Comparison of ENCODE assay signal across 39 cellular contexts in the genomic region with DNA sequence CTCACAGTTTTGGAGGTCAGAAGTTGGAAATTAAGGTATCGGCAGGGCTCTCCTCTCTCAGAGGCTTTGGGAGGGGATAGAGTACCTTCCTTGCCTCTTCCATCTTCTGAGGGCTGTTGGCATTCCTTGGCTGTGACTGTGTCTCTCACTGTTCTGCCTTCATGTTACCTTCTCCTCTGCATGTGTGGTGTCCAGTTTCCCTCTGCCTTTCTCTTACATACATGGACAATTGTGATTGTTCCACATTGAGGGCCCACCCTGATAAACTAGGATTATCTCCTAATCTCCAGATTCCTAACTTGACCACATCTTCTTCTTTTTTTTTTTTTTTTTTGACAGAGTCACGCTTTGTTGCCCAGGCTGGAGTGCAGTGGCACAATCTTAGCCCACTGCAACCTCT.
"Had no signal": no experiment of that assay in that cellular context is flagged by ENCODE, and none has a peak within 500 bp of the region (broad histone marks: within the 10 kb centered on the region; RNA-seq: fewer than 3 reads in every experiment).

No MANE protein-coding gene starts in this region.

- H3K27me3 Mint-ChIP-seq: activated naive CD4-positive, alpha-beta T cell treated with anti-CD3 and anti-CD28 coated beads, Interleukin-2, amount 10 ng/mL, durations not matched to agents 7 days and 5 days had no signal

- H3K4me1 Mint-ChIP-seq: activated naive CD4-positive, alpha-beta T cell treated with anti-CD3 and anti-CD28 coated beads, Interleukin-2, amount 10 ng/mL, durations not matched to agents 7 days and 5 days; activated naive CD4-positive, alpha-beta T cell treated with anti-CD3 and anti-CD28 coated beads, Interleukin-2, amount 50 U/mL, for 24 hours; activated naive CD8-positive, alpha-beta T cell treated with anti-CD3 and anti-CD28 coated beads for 36 hours; activated naive CD8-positive, alpha-beta T cell treated with anti-CD3 and anti-CD28 coated beads, Interleukin-2, amount 10 ng/mL, durations not matched to agents 7 days and 5 days; activated T-helper 17 cell treated with anti-CD3 and anti-CD28 coated beads, Interleukin-2, amount 50 U/mL, for 72 hours; brain; central memory CD8-positive, alpha-beta T cell had no signal

- ATAC-seq: activated naive CD4-positive, alpha-beta T cell treated with anti-CD3 and anti-CD28 coated beads, Interleukin-2, amount 50 U/mL, for 72 hours; activated naive CD8-positive, alpha-beta T cell treated with anti-CD3 and anti-CD28 coated beads, Interleukin-2, amount 50 U/mL, for 24 hours; activated T-cell treated with anti-CD3 and anti-CD28 coated beads, Interleukin-2, amount 50 U/mL, for 4 hours; activated T-helper 17 cell treated with anti-CD3 and anti-CD28 coated beads, Interleukin-2, amount 50 U/mL, for 72 hours; body of pancreas had no signal

- H3K4me3 ChIP-seq: adrenal gland, ascending aorta, body of pancreas, breast epithelium, cardiac muscle cell, colonic mucosa had no signal

- H3K9me3 Mint-ChIP-seq: activated naive CD4-positive, alpha-beta T cell treated with anti-CD3 and anti-CD28 coated beads for 36 hours; activated naive CD4-positive, alpha-beta T cell treated with anti-CD3 and anti-CD28 coated beads, Interleukin-2, amount 10 ng/mL, durations not matched to agents 7 days and 5 days; activated naive CD4-positive, alpha-beta T cell treated with anti-CD3 and anti-CD28 coated beads, Interleukin-2, amount 50 U/mL, for 24 hours; activated naive CD8-positive, alpha-beta T cell treated with anti-CD3 and anti-CD28 coated beads for 36 hours; activated naive CD8-positive, alpha-beta T cell treated with anti-CD3 and anti-CD28 coated beads, Interleukin-2, amount 50 U/mL, for 24 hours; activated T-helper 1 cell treated with anti-CD3 and anti-CD28 coated beads, Interleukin-12 subunit alpha, Interleukin-12 subunit beta, Interleukin-2, Interleukin-4 antibody, amounts not matched to agents 30 ng/mL and 10 ng/mL and 1 ng/mL, durations not matched to agents 14 hours and 24 hours and 36 hours; activated T-helper 17 cell treated with anti-CD3 and anti-CD28 coated beads, Interleukin-2, amount 50 U/mL, for 72 hours; activated T-helper 2 cell treated with anti-CD3 and anti-CD28 coated beads, Interferon-gamma antibody, Interleukin-2, Interleukin-4, amounts not matched to agents 10 μg/mL and 5 μg/mL and 100 μg/mL, durations not matched to agents 14 hours and 24 hours and 36 hours; central memory CD8-positive, alpha-beta T cell had no signal

- H3K4me1 ChIP-seq: adrenal gland, ascending aorta, body of pancreas, breast epithelium, colonic mucosa had no signal

- H3K4me3 Mint-ChIP-seq: activated naive CD4-positive, alpha-beta T cell treated with anti-CD3 and anti-CD28 coated beads for 36 hours; activated naive CD4-positive, alpha-beta T cell treated with anti-CD3 and anti-CD28 coated beads, Interleukin-2, amount 10 ng/mL, durations not matched to agents 7 days and 5 days; activated naive CD4-positive, alpha-beta T cell treated with anti-CD3 and anti-CD28 coated beads, Interleukin-2, amount 50 U/mL, for 24 hours; activated naive CD8-positive, alpha-beta T cell; activated naive CD8-positive, alpha-beta T cell treated with anti-CD3 and anti-CD28 coated beads for 36 hours; activated naive CD8-positive, alpha-beta T cell treated with anti-CD3 and anti-CD28 coated beads, Interleukin-2, amount 10 ng/mL, durations not matched to agents 7 days and 5 days; activated naive CD8-positive, alpha-beta T cell treated with anti-CD3 and anti-CD28 coated beads, Interleukin-2, amount 50 U/mL, for 24 hours; activated T-cell treated with anti-CD3 and anti-CD28 coated beads, Interleukin-2, amount 50 U/mL, for 4 hours; activated T-helper 1 cell treated with anti-CD3 and anti-CD28 coated beads, Interleukin-12 subunit alpha, Interleukin-12 subunit beta, Interleukin-2, Interleukin-4 antibody, amounts not matched to agents 30 ng/mL and 10 ng/mL and 1 ng/mL, durations not matched to agents 14 hours and 24 hours and 36 hours; activated T-helper 17 cell treated with anti-CD3 and anti-CD28 coated beads, Interleukin-2, amount 50 U/mL, for 72 hours; brain; central memory CD8-positive, alpha-beta T cell had no signal

- H3K27ac Mint-ChIP-seq: activated naive CD4-positive, alpha-beta T cell treated with anti-CD3 and anti-CD28 coated beads for 36 hours; activated naive CD4-positive, alpha-beta T cell treated with anti-CD3 and anti-CD28 coated beads, Interleukin-2, amount 10 ng/mL, durations not matched to agents 7 days and 5 days; activated naive CD4-positive, alpha-beta T cell treated with anti-CD3 and anti-CD28 coated beads, Interleukin-2, amount 50 U/mL, for 24 hours; activated naive CD4-positive, alpha-beta T cell treated with anti-CD3 and anti-CD28 coated beads, Interleukin-2, amount 50 U/mL, for 72 hours; activated naive CD8-positive, alpha-beta T cell; activated naive CD8-positive, alpha-beta T cell treated with anti-CD3 and anti-CD28 coated beads for 36 hours; activated naive CD8-positive, alpha-beta T cell treated with anti-CD3 and anti-CD28 coated beads, Interleukin-2, amount 10 ng/mL, durations not matched to agents 7 days and 5 days; activated naive CD8-positive, alpha-beta T cell treated with anti-CD3 and anti-CD28 coated beads, Interleukin-2, amount 50 U/mL, for 24 hours; activated T-helper 1 cell treated with anti-CD3 and anti-CD28 coated beads, Interleukin-12 subunit alpha, Interleukin-12 subunit beta, Interleukin-2, Interleukin-4 antibody, amounts not matched to agents 30 ng/mL and 10 ng/mL and 1 ng/mL, durations not matched to agents 14 hours and 24 hours and 36 hours; activated T-helper 17 cell treated with anti-CD3 and anti-CD28 coated beads, Interleukin-2, amount 50 U/mL, for 72 hours; activated T-helper 2 cell treated with anti-CD3 and anti-CD28 coated beads, Interferon-gamma antibody, Interleukin-2, Interleukin-4, amounts not matched to agents 10 μg/mL and 5 μg/mL and 100 μg/mL, durations not matched to agents 14 hours and 24 hours and 36 hours; brain had no signal

- H3K9me3 ChIP-seq: adrenal gland, ascending aorta, body of pancreas, breast epithelium, colonic mucosa had no signal

- H3K27me3 ChIP-seq: adrenal gland, ascending aorta, body of pancreas, brain microvascular endothelial cell, breast epithelium, cardiac muscle cell, colonic mucosa had no signal

- H3K36me3 Mint-ChIP-seq: activated naive CD4-positive, alpha-beta T cell treated with anti-CD3 and anti-CD28 coated beads, Interleukin-2, amount 10 ng/mL, durations not matched to agents 7 days and 5 days; activated naive CD4-positive, alpha-beta T cell treated with anti-CD3 and anti-CD28 coated beads, Interleukin-2, amount 50 U/mL, for 24 hours; activated naive CD8-positive, alpha-beta T cell; activated naive CD8-positive, alpha-beta T cell treated with anti-CD3 and anti-CD28 coated beads for 36 hours; activated naive CD8-positive, alpha-beta T cell treated with anti-CD3 and anti-CD28 coated beads, Interleukin-2, amount 10 ng/mL, durations not matched to agents 7 days and 5 days; brain had no signal

- H3K36me3 ChIP-seq: adrenal gland, ascending aorta, brain microvascular endothelial cell, breast epithelium, cardiac muscle cell, colonic mucosa had no signal

- FAIRE-seq: astrocyte, bronchial epithelial cell, colon had no signal

- DNase-seq: activated effector memory CD4-positive, alpha-beta T cell treated with anti-CD3 and anti-CD28 coated beads, Interleukin-2, amount 50 U/mL, for 16 hours; activated effector memory CD4-positive, alpha-beta T cell treated with Interleukin-2 at 50 U/mL for 16 hours; activated gamma-delta T cell; activated gamma-delta T cell treated with Interleukin-2 at 50 U/mL for 16 hours; activated naive CD4-positive, alpha-beta T cell; activated naive CD4-positive, alpha-beta T cell treated with anti-CD3 and anti-CD28 coated beads for 36 hours; activated naive CD4-positive, alpha-beta T cell treated with anti-CD3 and anti-CD28 coated beads, Interleukin-2, amount 10 ng/mL, durations not matched to agents 7 days and 5 days; activated naive CD4-positive, alpha-beta T cell treated with anti-CD3 and anti-CD28 coated beads, Interleukin-2, amount 50 U/mL, for 16 hours; activated naive CD4-positive, alpha-beta T cell treated with Interleukin-2 at 50 U/mL for 16 hours; activated naive CD8-positive, alpha-beta T cell treated with anti-CD3 and anti-CD28 coated beads for 36 hours; activated naive CD8-positive, alpha-beta T cell treated with anti-CD3 and anti-CD28 coated beads, Interleukin-2, amount 10 ng/mL, durations not matched to agents 7 days and 5 days; activated naive CD8-positive, alpha-beta T cell treated with anti-CD3 and anti-CD28 coated beads, Interleukin-2, amount 50 U/mL, for 24 hours; activated T-cell treated with anti-CD3 and anti-CD28 coated beads, Interleukin-2, amount 50 U/mL, for 4 hours; activated T-cell treated with anti-CD3 and anti-CD28 coated beads, Interleukin-2, amount 50 U/mL, for 48 hours; adrenal gland; amniotic stem cell; amygdala; anterior cingulate cortex; aorta; body of pancreas; brain microvascular endothelial cell; caudate nucleus; central memory CD4-positive, alpha-beta T cell; cerebellar nuclear complex; colonic mucosa had no signal

- H3K27ac ChIP-seq: adrenal gland, ascending aorta, body of pancreas, brain microvascular endothelial cell, breast epithelium, cardiac muscle cell, colonic mucosa had no signal
